In genomic region chr1:155228096-155228427, GRCh38 we compare ENCODE assay signal across 8 cellular contexts. TPM values are rescaled to one million over a fixed set of nuclear protein-coding genes. Genes with fewer than 3 reads are reported as not detected.
DNase-seq lines count a peak whose midpoint lies in the region; ATAC-seq and TF ChIP-seq lines count a peak whose summit lies in the region.

No MANE protein-coding gene starts in this region.

- H3K9ac ChIP-seq in Karpas-422 (ENCODE audit: low read length), result peak overlapping the region; percentile 79
- peak overlapping the region; percentile 68 to 72 for H3K9ac ChIP-seq in colonic mucosa (ENCODE audit: low read depth in 2 of 2, low read length in 2 of 2)

- no peak for ATAC-seq in naive thymus-derived CD8-positive, alpha-beta T cell
- ATAC-seq in GM21390 (IDR thresholded peaks at IDR 0.05; ENCODE audit: unreplicated experiment), result no peak
- ATAC-seq in GM19395 (IDR thresholded peaks at IDR 0.05; ENCODE audit: unreplicated experiment), result no peak

- H3K4me3 ChIP-seq in AG09309 (ENCODE audit: control insufficient read depth, low read depth, low read length) (peak overlapping the region; percentile 26; the same call in 1 of the 2 replicates), Karpas-422 (ENCODE audit: low read length) (peak overlapping the region; percentile 66), colonic mucosa (peak overlapping the region; percentile 67)

- no peaks in the 10 kb centered on the region for H3K9me2 ChIP-seq in Karpas-422 (replicated peaks; ENCODE audit: insufficient read depth, low read length)

- TF ChIP-seq CTCF in AG09309 (IDR thresholded peaks at IDR 0.05; ENCODE audit: control insufficient read depth, insufficient read depth, low read depth, low read length, missing control alignments), result no peak
- TF ChIP-seq CTCF in colonic mucosa (IDR thresholded peaks at IDR 0.05), result no peak

- H3K36me3 Mint-ChIP-seq in naive thymus-derived CD8-positive, alpha-beta T cell, result no peaks in the 10 kb centered on the region

- H3K27ac Mint-ChIP-seq in naive thymus-derived CD8-positive, alpha-beta T cell, result peak overlapping the region; percentile 84 to 98 (median 94)

- no peak for DNase-seq in AG09309 (ENCODE audit: low read depth)
- DNase-seq in Karpas-422, result no peak
- DNase-seq in colonic mucosa, result no peak
- peak in 1 of 10 donors; percentile 17 for DNase-seq in naive thymus-derived CD8-positive, alpha-beta T cell
- no peak for DNase-seq in MV-4-11 (lab: John Stamatoyannopoulos, UW)
- no peak for DNase-seq in SW480 (ENCODE audit: low spot score)

- H3K4me2 ChIP-seq in Karpas-422 (ENCODE audit: low read depth, low read length, poor library complexity, severe bottlenecking), result peak overlapping the region; percentile 95

- peak overlapping the region; percentile 74 to 93 (median 87) for H3K4me3 Mint-ChIP-seq in naive thymus-derived CD8-positive, alpha-beta T cell

- H2AFZ ChIP-seq in Karpas-422 (ENCODE audit: low read length), result peak overlapping the region; percentile 10; the same call in 1 of the 2 replicates

- no peaks in the 10 kb centered on the region for H3K27me3 ChIP-seq in Karpas-422 (ENCODE audit: low read length)
- H3K27me3 ChIP-seq in colonic mucosa, result no peaks in the 10 kb centered on the region

- H3K4me1 ChIP-seq in Karpas-422 (ENCODE audit: low read length), result peaks cover 42% of the 10 kb centered on the region
- H3K4me1 ChIP-seq in colonic mucosa, result peaks cover 10% of the 10 kb centered on the region

- H3K9me3 ChIP-seq in Karpas-422 (ENCODE audit: low read length) (no peaks in the 10 kb centered on the region), colonic mucosa (no peaks in the 10 kb centered on the region)

- H3K9me3 Mint-ChIP-seq in naive thymus-derived CD8-positive, alpha-beta T cell, result no peaks in the 10 kb centered on the region

- H3K4me1 Mint-ChIP-seq in naive thymus-derived CD8-positive, alpha-beta T cell, result peaks cover 6 to 42% (median 24%) of the 10 kb centered on the region in 4 donors

- no peaks in the 10 kb centered on the region for H3K27me3 Mint-ChIP-seq in naive thymus-derived CD8-positive, alpha-beta T cell

- peak overlapping the region; percentile 61; the same call in 1 of the 2 replicates for H3K27ac ChIP-seq in Karpas-422 (ENCODE audit: low read length)
- H3K27ac ChIP-seq in colonic mucosa, result peak overlapping the region; percentile 89

- no peaks in the 10 kb centered on the region for H4K20me1 ChIP-seq in Karpas-422 (ENCODE audit: insufficient read depth, low read depth, low read length)

- peaks cover 18% of the 10 kb centered on the region for H3K79me2 ChIP-seq in Karpas-422 (ENCODE audit: low read length)

- intact Hi-C loops in colonic mucosa (cut with DNase I), result no loop called here

- H3K36me3 ChIP-seq in Karpas-422 (ENCODE audit: insufficient read depth, low read length) (no peaks in the 10 kb centered on the region), colonic mucosa (no peaks in the 10 kb centered on the region)

- POLR2A ChIA-PET in naive thymus-derived CD8-positive, alpha-beta T cell (lab: Charles Lee), result interaction anchor here (1.0 to 5.0 kb wide), 7 partner anchors 13 to 44 kb away, joined by 3 to 42 read pairs (median 6); partner anchors contain the start of genes MTX1 and THBS3

RNA-seq across cellular contexts. Expression of gene MTX1, which starts 19.6 kb away (rescaled TPM):
- 49.5 and 56.9 TPM in 2 replicates for total RNA-seq in Karpas-422 (2014; rRNA removed; shearing (Covaris generic); ENCODE audit: low replicate concordance)
- 10 to 100 TPM; 37.5 to 55.8 TPM for total RNA-seq in colonic mucosa
- 10 to 100 TPM; 26.9 to 27.1 TPM for total RNA-seq in naive thymus-derived CD8-positive, alpha-beta T cell
- 10 to 100 TPM; 45.8 to 50.7 (median 48.5) TPM for polyA plus RNA-seq in naive thymus-derived CD8-positive, alpha-beta T cell

RNA-seq across cellular contexts. Expression of gene THBS3, which starts 20.4 kb away (rescaled TPM):
- 11.9 and 18.7 TPM in 2 replicates for total RNA-seq in Karpas-422 (2014; rRNA removed; shearing (Covaris generic); ENCODE audit: low replicate concordance)
- 10 to 100 TPM; 12.2 to 16.0 TPM for total RNA-seq in colonic mucosa
- 10 to 100 TPM; 36.8 to 37.9 TPM for total RNA-seq in naive thymus-derived CD8-positive, alpha-beta T cell
- 1 to 10 TPM; 1.2 to 3.8 (median 3.0) TPM for polyA plus RNA-seq in naive thymus-derived CD8-positive, alpha-beta T cell

RNA-seq across cellular contexts. Expression of gene ENTREP3, which starts 27.2 kb away (rescaled TPM):
- total RNA-seq in Karpas-422 (2014; rRNA removed; shearing (Covaris generic); ENCODE audit: low replicate concordance), result 20.7 and 30.6 TPM in 2 replicates
- total RNA-seq in colonic mucosa, result 10 to 100 TPM; 22.0 to 34.2 TPM
- 10 to 100 TPM; 10.7 to 13.5 TPM for total RNA-seq in naive thymus-derived CD8-positive, alpha-beta T cell
- polyA plus RNA-seq in naive thymus-derived CD8-positive, alpha-beta T cell, result 1 to 10 TPM; 1.8 to 2.5 (median 2.3) TPM

RNA-seq across cellular contexts. Expression of gene SCAMP3, which starts 34.1 kb away (rescaled TPM):
- total RNA-seq in Karpas-422 (2014; rRNA removed; shearing (Covaris generic); ENCODE audit: low replicate concordance), result 69.7 and 73.5 TPM in 2 replicates
- total RNA-seq in colonic mucosa, result 10 to 100 TPM; 41.5 to 67.7 TPM
- total RNA-seq in naive thymus-derived CD8-positive, alpha-beta T cell, result 100 to 1,000 TPM in 1 of 2 experiments, 10 to 100 TPM in 1; 93.3 to 105 TPM
- 100 to 1,000 TPM; 124 to 189 (median 138) TPM for polyA plus RNA-seq in naive thymus-derived CD8-positive, alpha-beta T cell

RNA-seq across cellular contexts. Expression of gene CLK2, which starts 45.2 kb away (rescaled TPM):
- total RNA-seq in Karpas-422 (2014; rRNA removed; shearing (Covaris generic); ENCODE audit: low replicate concordance), result 78.7 and 99.6 TPM in 2 replicates
- total RNA-seq in colonic mucosa, result 10 to 100 TPM; 31.7 to 66.4 TPM
- total RNA-seq in naive thymus-derived CD8-positive, alpha-beta T cell, result 100 to 1,000 TPM; 115 to 134 TPM
- polyA plus RNA-seq in naive thymus-derived CD8-positive, alpha-beta T cell, result 10 to 100 TPM; 11.3 to 22.6 (median 12.9) TPM
